ENCODE assay signal across 30 cellular contexts in the genomic region with DNA sequence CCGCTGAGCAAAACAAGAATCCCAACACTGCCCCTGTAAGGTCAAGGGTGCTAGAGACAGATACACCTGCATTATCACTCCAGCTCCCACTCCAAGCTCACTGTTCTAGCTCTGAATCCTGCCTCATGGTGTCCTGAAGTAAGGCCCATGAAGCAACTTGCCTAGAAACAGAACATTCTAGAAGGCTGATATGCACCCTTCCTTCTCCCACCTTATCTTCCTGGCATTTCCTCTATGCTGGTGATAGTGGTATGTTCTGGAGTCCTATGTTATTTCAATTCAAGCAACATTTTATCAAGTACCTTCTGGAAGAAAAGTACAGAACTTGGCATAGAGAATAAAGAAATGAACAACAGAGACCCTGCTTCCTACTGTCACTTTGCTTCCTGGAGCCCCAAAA.
"Had no signal": no experiment of that assay in that cellular context is flagged by ENCODE, and none has a peak within 500 bp of the region (broad histone marks: within the 10 kb centered on the region; RNA-seq: fewer than 3 reads in every experiment).

No MANE protein-coding gene starts in this region.

- ATAC-seq: activated CD4-positive, CD25-positive, alpha-beta regulatory T cell treated with anti-CD3 and anti-CD28 coated beads, Interleukin-2, amount 50 U/mL, for 24 hours; activated CD8-positive, alpha-beta T cell treated with anti-CD3 and anti-CD28 coated beads for 36 hours; activated naive CD8-positive, alpha-beta T cell treated with anti-CD3 and anti-CD28 coated beads, Interleukin-2, amount 50 U/mL, for 24 hours; activated T-cell treated with anti-CD3 and anti-CD28 coated beads, Interleukin-2, amount 50 U/mL, for 4 hours; activated T-helper 17 cell treated with anti-CD3 and anti-CD28 coated beads, Interleukin-2, amount 50 U/mL, for 72 hours; body of pancreas; effector memory CD8-positive, alpha-beta T cell; foreskin keratinocyte; gastrocnemius medialis; heart right ventricle; T-helper 17 cell had no signal

- DNase-seq: activated B cell treated with CpG ODN at 0.5 μM for 24 hours; activated CD4-positive, alpha-beta T cell treated with anti-CD3 and anti-CD28 coated beads for 48 hours; activated CD4-positive, alpha-beta T cell treated with anti-CD3 and anti-CD28 coated beads, Interleukin-2, amount 50 U/mL, for 1 hour; activated CD4-positive, alpha-beta T cell treated with anti-CD3 and anti-CD28 coated beads, Interleukin-2, amount 50 U/mL, for 48 hours; activated CD8-positive, alpha-beta memory T cell treated with anti-CD3 and anti-CD28 coated beads for 24 hours; activated CD8-positive, alpha-beta T cell treated with anti-CD3 and anti-CD28 coated beads for 36 hours; activated effector memory CD4-positive, alpha-beta T cell treated with Interleukin-2 at 50 U/mL for 16 hours; activated naive CD4-positive, alpha-beta T cell treated with anti-CD3 and anti-CD28 coated beads for 36 hours; activated naive CD8-positive, alpha-beta T cell treated with anti-CD3 and anti-CD28 coated beads for 36 hours; activated naive CD8-positive, alpha-beta T cell treated with anti-CD3 and anti-CD28 coated beads, Interleukin-2, amount 50 U/mL, for 24 hours; activated T-cell treated with anti-CD3 and anti-CD28 coated beads, Interleukin-2, amount 50 U/mL, for 4 hours; adrenal gland; amygdala; aorta; body of pancreas; caudate nucleus; cortex of kidney; dermis blood vessel endothelial cell; effector CD4-positive, alpha-beta T cell; effector memory CD8-positive, alpha-beta T cell; erythroblast; foreskin keratinocyte; gastrocnemius medialis; glutamatergic neuron; heart right ventricle; T-helper 17 cell; T1000; WERI-Rb-1 had no signal
